Comparison of ENCODE assay signal across 18 cellular contexts in the genomic region with DNA sequence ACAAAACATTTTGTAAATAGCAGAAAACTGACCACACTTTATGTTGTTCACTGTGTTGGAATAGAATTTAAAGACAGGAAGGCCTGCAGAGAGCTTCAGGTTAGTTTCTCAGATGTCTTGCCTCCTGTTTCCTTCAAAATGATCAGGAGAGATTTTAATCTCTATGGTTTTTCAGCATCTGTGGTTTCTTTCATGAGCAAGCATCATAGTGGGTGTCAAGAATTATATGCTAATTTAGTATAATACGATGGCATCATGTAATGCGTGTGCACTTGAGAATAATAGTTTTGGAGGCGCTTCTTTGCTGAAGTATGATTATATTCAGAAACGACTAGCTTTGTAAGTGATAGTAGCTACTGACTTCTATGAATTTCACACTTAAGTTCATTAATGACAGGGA.
A peak's percentile ranks its signal among the peaks of the same experiment; 100 is the strongest.
DNase-seq lines count a peak whose midpoint lies in the region; ATAC-seq and TF ChIP-seq lines count a peak whose summit lies in the region.
"Had no signal": no experiment of that assay in that cellular context is flagged by ENCODE, and none has a peak within 500 bp of the region (broad histone marks: within the 10 kb centered on the region; RNA-seq: fewer than 3 reads in every experiment).

No MANE protein-coding gene starts in this region.

- H3K4me3 ChIP-seq in CD4-positive, alpha-beta memory T cell (ENCODE audit: low read length in 2 of 2): no peak overlapping the region
- H3K4me3 ChIP-seq in Loucy (ENCODE audit: low read length, poor library complexity, severe bottlenecking) (peak overlapping the region; percentile 23), SK-N-SH (ENCODE audit: low read depth in 2 of 2, low read length in 1 of 2) (no peak overlapping the region)
- H3K4me3 ChIP-seq: GM23248, HAP-1, Peyer's patch had no signal

- no peak for TF ChIP-seq RAD21 in SK-N-SH (IDR thresholded peaks at IDR 0.05; ENCODE audit: low read length)

- H3F3A ChIP-seq in Loucy (ENCODE audit: low read depth) (peaks cover 6% of the 10 kb centered on the region; the same call in 1 of the 2 replicates), SK-N-SH (replicated peaks; ENCODE audit: insufficient read depth) (no peaks in the 10 kb centered on the region)

- intact Hi-C loops in activated naive CD4-positive, alpha-beta T cell treated with anti-CD3 and anti-CD28 coated beads for 36 hours (cut with micrococcal nuclease): loop anchor here (1.0 kb wide), 1 partner anchor 15 kb away; no protein-coding TSS in a partner anchor
- intact Hi-C loops in CD4-positive, alpha-beta memory T cell (cut with micrococcal nuclease): loop anchor here (5.0 kb wide), 1 partner anchor 147 kb away; no protein-coding TSS in a partner anchor

- H3K4me1 Mint-ChIP-seq in activated naive CD4-positive, alpha-beta T cell treated with anti-CD3 and anti-CD28 coated beads for 36 hours (ENCODE audit: low read depth): peaks cover 81% of the 10 kb centered on the region
- peaks cover 32 to 72% (median 57%) of the 10 kb centered on the region in 4 donors for H3K4me1 Mint-ChIP-seq in CD4-positive, alpha-beta memory T cell
- H3K4me1 Mint-ChIP-seq in effector memory CD8-positive, alpha-beta T cell (ENCODE audit: low read depth in 2 of 2): no peaks in the 10 kb centered on the region

- H3K27me3 ChIP-seq in CD4-positive, alpha-beta memory T cell (ENCODE audit: insufficient read depth, low read length): no peaks in the 10 kb centered on the region
- H3K27me3 ChIP-seq in Loucy (ENCODE audit: insufficient read depth, low read length, poor library complexity, severe bottlenecking) (no peaks in the 10 kb centered on the region), SK-N-SH (ENCODE audit: insufficient read depth) (no peaks in the 10 kb centered on the region)
- H3K27me3 ChIP-seq: Peyer's patch had no signal

- no peak for DNase-seq in activated naive CD4-positive, alpha-beta T cell treated with anti-CD3 and anti-CD28 coated beads for 36 hours
- no peak for DNase-seq in activated naive CD4-positive, alpha-beta T cell treated with anti-CD3 and anti-CD28 coated beads, Interleukin-2, amount 50 U/mL, for 16 hours
- peak in 4 of 5 donors; percentile 53 to 70 (median 62) for DNase-seq in CD4-positive, alpha-beta memory T cell
- DNase-seq in effector memory CD8-positive, alpha-beta T cell: no peak
- DNase-seq in SK-N-SH (no peak), DMS 273 treated with DMSO at 0.1 percent for 48 hours (lab: John Stamatoyannopoulos, UW) (no peak)
- DNase-seq: Calu3, GDM1, GM23248, NCI-H1694, NCI-H2081, NCI-H2171 treated with DMSO at 0.1 percent for 48 hours, NCI-H526, Peyer's patch had no signal

- H3K9me2 ChIP-seq in Loucy (replicated peaks; ENCODE audit: low read depth, low read length): no peaks in the 10 kb centered on the region
- H3K9me2 ChIP-seq in SK-N-SH: no peaks in the 10 kb centered on the region

- no peak overlapping the region for H3K27ac ChIP-seq in CD4-positive, alpha-beta memory T cell (ENCODE audit: low read depth, low read length)
- H3K27ac ChIP-seq in SK-N-SH (ENCODE audit: low read depth in 2 of 2, low read length in 1 of 2): no peak overlapping the region
- H3K27ac ChIP-seq: GM23248, Peyer's patch had no signal

- no peak overlapping the region for H3K4me3 Mint-ChIP-seq in activated naive CD4-positive, alpha-beta T cell treated with anti-CD3 and anti-CD28 coated beads for 36 hours
- H3K4me3 Mint-ChIP-seq in CD4-positive, alpha-beta memory T cell: peak overlapping the region in 6 of 8 donors; percentile 9 to 63 (median 40)
- H3K4me3 Mint-ChIP-seq in effector memory CD8-positive, alpha-beta T cell: no peak overlapping the region
- H3K4me3 Mint-ChIP-seq: CD8-positive, alpha-beta memory T cell had no signal

- peak; percentile 19 for ATAC-seq in effector memory CD8-positive, alpha-beta T cell (replicated peaks)
- ATAC-seq in HG03571 (IDR thresholded peaks at IDR 0.05; ENCODE audit: unreplicated experiment): no peak

- H3K27me3 Mint-ChIP-seq in activated naive CD4-positive, alpha-beta T cell treated with anti-CD3 and anti-CD28 coated beads for 36 hours (ENCODE audit: low read depth): no peaks in the 10 kb centered on the region
- no peaks in the 10 kb centered on the region for H3K27me3 Mint-ChIP-seq in CD4-positive, alpha-beta memory T cell
- H3K27me3 Mint-ChIP-seq in effector memory CD8-positive, alpha-beta T cell: no peaks in the 10 kb centered on the region

- H4K20me1 ChIP-seq in Loucy (ENCODE audit: insufficient read depth, low read length, poor library complexity, severe bottlenecking): no peaks in the 10 kb centered on the region
- peaks cover 10% of the 10 kb centered on the region; the same call in 1 of the 2 replicates for H4K20me1 ChIP-seq in SK-N-SH (ENCODE audit: insufficient read depth)

- TF ChIP-seq CTCF in Loucy (conservative IDR thresholded peaks at IDR 0.05; ENCODE audit: low read length): no peak
- no peak for TF ChIP-seq CTCF in SK-N-SH (IDR thresholded peaks at IDR 0.05)

- TF ChIP-seq EP300 in SK-N-SH (IDR thresholded peaks at IDR 0.05; ENCODE audit: borderline replicate concordance in 1 of 2, low read depth in 1 of 2, low read length in 1 of 2): no peak

- no peaks in the 10 kb centered on the region for H3K36me3 ChIP-seq in CD4-positive, alpha-beta memory T cell (ENCODE audit: insufficient read depth, low read length)
- no peaks in the 10 kb centered on the region for H3K36me3 ChIP-seq in Loucy (ENCODE audit: insufficient read depth, low read length)
- no peaks in the 10 kb centered on the region for H3K36me3 ChIP-seq in SK-N-SH (replicated peaks in 1 of 2; ENCODE audit: control insufficient read depth in 1 of 2, insufficient read depth in 2 of 2, low read length in 1 of 2)
- H3K36me3 ChIP-seq: HAP-1, Peyer's patch had no signal

- peaks cover 6% of the 10 kb centered on the region for H3K9me3 Mint-ChIP-seq in activated naive CD4-positive, alpha-beta T cell treated with anti-CD3 and anti-CD28 coated beads for 36 hours
- H3K9me3 Mint-ChIP-seq in CD4-positive, alpha-beta memory T cell: peaks cover 0 to 8% (median 4%) of the 10 kb centered on the region in 8 donors
- H3K9me3 Mint-ChIP-seq in effector memory CD8-positive, alpha-beta T cell: no peaks in the 10 kb centered on the region

- peaks cover 10% of the 10 kb centered on the region for H3K36me3 Mint-ChIP-seq in activated naive CD4-positive, alpha-beta T cell treated with anti-CD3 and anti-CD28 coated beads for 36 hours (ENCODE audit: low read depth)
- peaks cover 1 to 19% of the 10 kb centered on the region in 2 donors for H3K36me3 Mint-ChIP-seq in CD4-positive, alpha-beta memory T cell
- no peaks in the 10 kb centered on the region for H3K36me3 Mint-ChIP-seq in effector memory CD8-positive, alpha-beta T cell (ENCODE audit: insufficient read depth)

- 77% methylated on average over 4 of the region's 4 CpGs for WGBS in SK-N-SH (ENCODE audit: low lambda C conversion rate)

- CTCF ChIA-PET in activated naive CD4-positive, alpha-beta T cell treated with anti-CD3 and anti-CD28 coated beads for 36 hours (lab: Charles Lee): interaction anchor here (0.7 to 1.6 kb wide), 6 partner anchors 10 to 173 kb away, joined by 3 to 5 read pairs (median 3); no protein-coding TSS in a partner anchor
- CTCF ChIA-PET in CD4-positive, alpha-beta memory T cell (lab: Charles Lee; ENCODE audit: partially characterized antibody): interaction anchor here (1.1 kb wide), 1 partner anchor 24 kb away, joined by 3 read pairs; no protein-coding TSS in a partner anchor
- CTCF ChIA-PET in SK-N-SH (lab: Yijun Ruan, JAX): no interaction called here

- no peaks in the 10 kb centered on the region for H3K9me3 ChIP-seq in CD4-positive, alpha-beta memory T cell (ENCODE audit: control insufficient read depth in 1 of 2, low read length in 2 of 2)
- H3K9me3 ChIP-seq in Loucy (ENCODE audit: insufficient read depth, low read depth, low read length) (no peaks in the 10 kb centered on the region), SK-N-SH (no peaks in the 10 kb centered on the region)
- H3K9me3 ChIP-seq: HAP-1, Peyer's patch had no signal

- H3K4me2 ChIP-seq in Loucy (ENCODE audit: low read depth, low read length, poor library complexity, severe bottlenecking) (peak overlapping the region; percentile 65), SK-N-SH (no peak overlapping the region)

- no peaks in the 10 kb centered on the region for H3K79me2 ChIP-seq in Loucy (ENCODE audit: insufficient read depth, low read length)
- peaks cover 30% of the 10 kb centered on the region for H3K79me2 ChIP-seq in SK-N-SH (ENCODE audit: insufficient read depth)

- H2AFZ ChIP-seq in Loucy (ENCODE audit: low read length) (no peak overlapping the region), SK-N-SH (ENCODE audit: low read depth) (no peak overlapping the region)
- H2AFZ ChIP-seq: GM23248 had no signal

- H3K4me1 ChIP-seq in CD4-positive, alpha-beta memory T cell (ENCODE audit: insufficient read depth, low read length): peaks cover 21% of the 10 kb centered on the region
- peaks cover 27% of the 10 kb centered on the region for H3K4me1 ChIP-seq in Loucy (ENCODE audit: insufficient read depth, low read length, poor library complexity, severe bottlenecking)
- peaks cover 0 to 8% of the 10 kb centered on the region in 2 experiments; a peak in 2 of 4 replicates for H3K4me1 ChIP-seq in SK-N-SH (ENCODE audit: control insufficient read depth in 1 of 2, insufficient read depth in 2 of 2, low read depth in 1 of 2, low read length in 1 of 2)
- H3K4me1 ChIP-seq: HAP-1, Peyer's patch had no signal

- POLR2A ChIA-PET in CD4-positive, alpha-beta memory T cell (lab: Charles Lee; ENCODE audit: partially characterized antibody): interaction anchor here (1.2 to 1.5 kb wide), 3 partner anchors 62 to 116 kb away, joined by 3 to 6 read pairs (median 3); no protein-coding TSS in a partner anchor
- POLR2A ChIA-PET in SK-N-SH (lab: Yijun Ruan, JAX): no interaction called here

- H3K9ac ChIP-seq in Loucy (ENCODE audit: low read depth, low read length, poor library complexity, severe bottlenecking) (no peak overlapping the region), SK-N-SH (no peak overlapping the region)
- H3K9ac ChIP-seq: GM23248 had no signal

- H3K27ac Mint-ChIP-seq in activated naive CD4-positive, alpha-beta T cell treated with anti-CD3 and anti-CD28 coated beads for 36 hours: peak overlapping the region; percentile 57
- H3K27ac Mint-ChIP-seq in CD4-positive, alpha-beta memory T cell: peak overlapping the region; percentile 57 to 92 (median 82)
- H3K27ac Mint-ChIP-seq in effector memory CD8-positive, alpha-beta T cell: no peak overlapping the region

TF ChIP-seq in SK-N-SH, 30 proteins besides CTCF, POLR2A, EP300 and RAD21 (continues in another document):
- TF ChIP-seq MXI1 (IDR thresholded peaks at IDR 0.05; ENCODE audit: low read depth, low read length) (no peak), IRF3 (IDR thresholded peaks at IDR 0.05; ENCODE audit: low read depth, low read length) (no peak), TEAD4 (IDR thresholded peaks at IDR 0.05; ENCODE audit: borderline replicate concordance, insufficient read depth) (no peak)

Comparison
In these comparisons a context has a peak if more than half of its experiments do, and no peak if none do; other contexts are left out.
1. DNase-seq: peak in CD4-positive, alpha-beta memory T cell (4 of 5); none in activated naive CD4-positive, alpha-beta T cell treated with anti-CD3 and anti-CD28 coated beads for 36 hours (single experiment), activated naive CD4-positive, alpha-beta T cell treated with anti-CD3 and anti-CD28 coated beads, Interleukin-2, amount 50 U/mL, for 16 hours (single experiment), effector memory CD8-positive, alpha-beta T cell (0 of 3), SK-N-SH (single experiment) and DMS 273 treated with DMSO at 0.1 percent for 48 hours (single experiment).
2. H3K27ac Mint-ChIP-seq: peak in activated naive CD4-positive, alpha-beta T cell treated with anti-CD3 and anti-CD28 coated beads for 36 hours (single experiment) and CD4-positive, alpha-beta memory T cell (7 of 7); none in effector memory CD8-positive, alpha-beta T cell (0 of 2).
3. H3K4me3 Mint-ChIP-seq: peak in CD4-positive, alpha-beta memory T cell (6 of 8); none in activated naive CD4-positive, alpha-beta T cell treated with anti-CD3 and anti-CD28 coated beads for 36 hours (single experiment) and effector memory CD8-positive, alpha-beta T cell (0 of 2).